ENCODE assay signal across 8 cellular contexts in genomic region chr19:10625003-10625761, GRCh38. TPM values are rescaled to one million over a fixed set of nuclear protein-coding genes. Genes with fewer than 3 reads are reported as not detected.
A peak's percentile ranks its signal among the peaks of the same experiment; 100 is the strongest.
DNase-seq lines count a peak whose midpoint lies in the region; TF ChIP-seq lines count a peak whose summit lies in the region.

TSS of gene SLC44A2 (plus strand) at chr19:10625553. CDS start at chr19:10625634, 81 bp downstream.

- H3K27me3 Mint-ChIP-seq in T-helper 1 cell treated with Interleukin-12 subunit alpha and Interleukin-12 subunit beta and Interleukin-4 antibody, amounts not matched to agents 30 μg/mL and 1 μg/mL, for 36 hours (ENCODE audit: low read depth), result no peaks in the 10 kb centered on the region
- H3K27me3 Mint-ChIP-seq in type B pancreatic cell, result no peaks in the 10 kb centered on the region

- peak within 1 kb of the TSS; percentile 76 for H3K27ac Mint-ChIP-seq in T-helper 1 cell treated with Interleukin-12 subunit alpha and Interleukin-12 subunit beta and Interleukin-4 antibody, amounts not matched to agents 30 μg/mL and 1 μg/mL, for 36 hours
- peak within 1 kb of the TSS; percentile 97 for H3K27ac Mint-ChIP-seq in type B pancreatic cell

- H3K9me3 ChIP-seq in esophagus squamous epithelium, result no peaks in the 10 kb centered on the region
- no peaks in the 10 kb centered on the region for H3K9me3 ChIP-seq in mononuclear cell (ENCODE audit: low read depth, low read length)
- H3K9me3 ChIP-seq in effector memory CD4-positive, alpha-beta T cell (ENCODE audit: control insufficient read depth, low read length), result no peaks in the 10 kb centered on the region

- H3K9me3 Mint-ChIP-seq in T-helper 1 cell treated with Interleukin-12 subunit alpha and Interleukin-12 subunit beta and Interleukin-4 antibody, amounts not matched to agents 30 μg/mL and 1 μg/mL, for 36 hours, result no peaks in the 10 kb centered on the region
- H3K9me3 Mint-ChIP-seq in type B pancreatic cell, result no peaks in the 10 kb centered on the region

- H3K36me3 ChIP-seq in esophagus squamous epithelium, result peaks cover 4 to 32% (median 4%) of the 10 kb centered on the region in 3 donors
- H3K36me3 ChIP-seq in effector memory CD4-positive, alpha-beta T cell (ENCODE audit: control insufficient read depth, insufficient read depth, low read length), result peaks cover 34% of the 10 kb centered on the region

- H3K4me3 ChIP-seq in esophagus squamous epithelium, result peak within 1 kb of the TSS; percentile 68 to 89 (median 84)
- no peak within 1 kb of the TSS for H3K4me3 ChIP-seq in mononuclear cell (ENCODE audit: low read length)
- no peak within 1 kb of the TSS for H3K4me3 ChIP-seq in effector memory CD4-positive, alpha-beta T cell (ENCODE audit: insufficient read depth, low read depth, low read length, poor library complexity, severe bottlenecking)

- H3K27ac ChIP-seq in esophagus squamous epithelium, result peak within 1 kb of the TSS; percentile 89 to 97 (median 94)
- no peak within 1 kb of the TSS for H3K27ac ChIP-seq in effector memory CD4-positive, alpha-beta T cell (ENCODE audit: insufficient read depth, low read length, poor library complexity, severe bottlenecking)

- H3K4me3 Mint-ChIP-seq in T-helper 1 cell treated with Interleukin-12 subunit alpha and Interleukin-12 subunit beta and Interleukin-4 antibody, amounts not matched to agents 30 μg/mL and 1 μg/mL, for 36 hours, result peak within 1 kb of the TSS; percentile 28
- H3K4me3 Mint-ChIP-seq in type B pancreatic cell, result peak within 1 kb of the TSS; percentile 93

- WGBS in esophagus squamous epithelium, 2 donors, result 0 to 19% methylated on average over 1 to 2 of the region's 53 CpGs

- H3K4me1 ChIP-seq in esophagus squamous epithelium (peaks cover 11 to 63% (median 30%) of the 10 kb centered on the region in 3 donors), mononuclear cell (ENCODE audit: insufficient read depth, low read length) (peaks cover 29% of the 10 kb centered on the region)
- H3K4me1 ChIP-seq in effector memory CD4-positive, alpha-beta T cell (ENCODE audit: control insufficient read depth, insufficient read depth, low read length, poor library complexity, severe bottlenecking), result peaks cover 19% of the 10 kb centered on the region

- TF ChIP-seq CTCF in esophagus squamous epithelium (IDR thresholded peaks at IDR 0.05), result peak in 2 of 6 experiments; percentile 8 to 11
- no peak for TF ChIP-seq CTCF in type B pancreatic cell (conservative IDR thresholded peaks at IDR 0.05)

- intact Hi-C loops in esophagus squamous epithelium (cut with DNase I), result no loop called here

- H3K36me3 Mint-ChIP-seq in T-helper 1 cell treated with Interleukin-12 subunit alpha and Interleukin-12 subunit beta and Interleukin-4 antibody, amounts not matched to agents 30 μg/mL and 1 μg/mL, for 36 hours (ENCODE audit: low read depth), result peaks cover 20% of the 10 kb centered on the region
- peaks cover 15% of the 10 kb centered on the region for H3K36me3 Mint-ChIP-seq in type B pancreatic cell

- H3K27me3 ChIP-seq in esophagus squamous epithelium, result no peaks in the 10 kb centered on the region
- no peaks in the 10 kb centered on the region for H3K27me3 ChIP-seq in mononuclear cell (ENCODE audit: insufficient read depth, low read length)
- H3K27me3 ChIP-seq in effector memory CD4-positive, alpha-beta T cell (replicated peaks; ENCODE audit: control insufficient read depth, insufficient read depth, low read length, poor library complexity, severe bottlenecking), result no peaks in the 10 kb centered on the region

- peak; percentile 83 for DNase-seq in 8988T
- peak; percentile 29 for DNase-seq in H4 (ENCODE audit: low spot score)
- DNase-seq in esophagus squamous epithelium (lab: John Stamatoyannopoulos, UW), result no peak
- peak; percentile 89 for DNase-seq in type B pancreatic cell (ENCODE audit: extremely low spot score, unreplicated experiment)
- DNase-seq in effector memory CD4-positive, alpha-beta T cell, result no peak
- DNase-seq in SKM-1 (lab: John Stamatoyannopoulos, UW; ENCODE audit: unreplicated experiment), result no peak

- peak in 2 of 4 donors; percentile 7 to 67 for TF ChIP-seq POLR2A in esophagus squamous epithelium (IDR thresholded peaks at IDR 0.05)

- H3K4me1 Mint-ChIP-seq in T-helper 1 cell treated with Interleukin-12 subunit alpha and Interleukin-12 subunit beta and Interleukin-4 antibody, amounts not matched to agents 30 μg/mL and 1 μg/mL, for 36 hours (ENCODE audit: low read depth), result peaks cover 28% of the 10 kb centered on the region
- H3K4me1 Mint-ChIP-seq in type B pancreatic cell (ENCODE audit: unreplicated experiment), result peaks cover 11% of the 10 kb centered on the region

RNA-seq across cellular contexts. Expression of gene SLC44A2, which starts in this region (rescaled TPM):
- 9.9 and 11.8 TPM in 2 replicates for total RNA-seq in H4 (2014; rRNA removed; shearing (Covaris generic))
- total RNA-seq in esophagus squamous epithelium (10 to 100 TPM; 59.7 to 82.8 (median 69.8) TPM), mononuclear cell (57.1 TPM), type B pancreatic cell (ENCODE audit: low replicate concordance) (148 and 227 TPM in 2 replicates)

Comparison
In these comparisons a context has a peak if more than half of its experiments do, and no peak if none do; other contexts are left out.
1. DNase-seq: peak in 8988T (single experiment), H4 (single experiment) and type B pancreatic cell (single experiment); none in esophagus squamous epithelium (single experiment), effector memory CD4-positive, alpha-beta T cell (0 of 3) and SKM-1 (single experiment).
2. H3K4me3 ChIP-seq: peak in esophagus squamous epithelium (4 of 4); none in mononuclear cell (single experiment) and effector memory CD4-positive, alpha-beta T cell (single experiment).